Comparison of ENCODE assay signal across 12 cellular contexts in genomic region chr1:156640842-156641706, GRCh38. TPM values are rescaled to one million over a fixed set of nuclear protein-coding genes. Genes with fewer than 3 reads are reported as not detected.
DNase-seq lines count a peak whose midpoint lies in the region; ATAC-seq and TF ChIP-seq lines count a peak whose summit lies in the region.
"Had no signal": no experiment of that assay in that cellular context is flagged by ENCODE, and none has a peak within 500 bp of the region (broad histone marks: within the 10 kb centered on the region; RNA-seq: fewer than 3 reads in every experiment).

No MANE protein-coding gene starts in this region.

- TF ChIP-seq POLR2A in uterus (IDR thresholded peaks at IDR 0.05): no peak

- peak in 1 of 8 donors; percentile 18 for ATAC-seq in heart right ventricle
- no peak for ATAC-seq in right cardiac atrium
- ATAC-seq in naive thymus-derived CD8-positive, alpha-beta T cell: no peak
- ATAC-seq in HG02759 (IDR thresholded peaks at IDR 0.05; ENCODE audit: unreplicated experiment): no peak

- peaks cover 0 to 2% (median 0%) of the 10 kb centered on the region in 3 donors for H3K36me3 Mint-ChIP-seq in naive thymus-derived CD8-positive, alpha-beta T cell

- H3K4me1 ChIP-seq in heart right ventricle (peaks cover 6 to 20% (median 15%) of the 10 kb centered on the region in 9 donors), right cardiac atrium (ENCODE audit: control insufficient read depth, insufficient read depth, low read length) (no peaks in the 10 kb centered on the region), uterus (peaks cover 0 to 17% of the 10 kb centered on the region in 2 donors)

- TF ChIP-seq CTCF in heart right ventricle (IDR thresholded peaks at IDR 0.05) (no peak), uterus (IDR thresholded peaks at IDR 0.05) (no peak)

- 35 to 44% methylated on average over 6 of the region's 6 CpGs for WGBS in heart right ventricle, 2 donors
- WGBS in right cardiac atrium: 40% methylated on average over 6 of the region's 6 CpGs

- POLR2A ChIA-PET in naive thymus-derived CD8-positive, alpha-beta T cell (lab: Charles Lee): interaction anchor here (0.8 kb wide), 1 partner anchor 196 kb away, joined by 4 read pairs; no protein-coding TSS in a partner anchor

- H3K4me3 ChIP-seq in heart right ventricle (peak overlapping the region in 8 of 10 donors; percentile 28 to 62 (median 45)), right cardiac atrium (ENCODE audit: low read length) (no peak overlapping the region), uterus (peak overlapping the region in 1 of 2 donors; percentile 27)

- peaks cover 6 to 97% (median 82%) of the 10 kb centered on the region in 7 donors for H3K27me3 ChIP-seq in heart right ventricle
- no peaks in the 10 kb centered on the region for H3K27me3 ChIP-seq in right cardiac atrium (ENCODE audit: control insufficient read depth, insufficient read depth)
- H3K27me3 ChIP-seq in uterus: no peaks in the 10 kb centered on the region

- H3K27me3 Mint-ChIP-seq in naive thymus-derived CD8-positive, alpha-beta T cell: peaks cover 55 to 92% (median 76%) of the 10 kb centered on the region in 5 donors

- peak overlapping the region; percentile 24 to 87 (median 66) for H3K4me3 Mint-ChIP-seq in naive thymus-derived CD8-positive, alpha-beta T cell

- no peaks in the 10 kb centered on the region for H3K9me3 Mint-ChIP-seq in naive thymus-derived CD8-positive, alpha-beta T cell

- H3K27ac Mint-ChIP-seq in naive thymus-derived CD8-positive, alpha-beta T cell: peak overlapping the region in 3 of 10 donors; percentile 9 to 67 (median 30)

- no peak overlapping the region for H3K27ac ChIP-seq in heart right ventricle
- H3K27ac ChIP-seq in right cardiac atrium (ENCODE audit: low read length): no peak overlapping the region
- peak overlapping the region; percentile 84 for H3K27ac ChIP-seq in cingulate gyrus (ENCODE audit: low read depth, low read length)
- H3K27ac ChIP-seq in uterus: peak overlapping the region; percentile 10 to 31

- H3K36me3 ChIP-seq in heart right ventricle: no peaks in the 10 kb centered on the region
- H3K36me3 ChIP-seq in uterus: no peaks in the 10 kb centered on the region

- intact Hi-C loops in heart right ventricle (cut with DNase I) (no loop called here), right cardiac atrium (cut with DNase I) (no loop called here), uterus (cut with DNase I; ENCODE audit: low total_unique reads) (no loop called here)

- DNase-seq in heart right ventricle (no peak), right cardiac atrium (no peak), uterus (no peak), NOMO-1 (lab: John Stamatoyannopoulos, UW; ENCODE audit: unreplicated experiment in 2 of 2) (no peak)
- peak in 1 of 10 donors; percentile 4 for DNase-seq in naive thymus-derived CD8-positive, alpha-beta T cell
- no peak for DNase-seq in activated CD8-positive, alpha-beta memory T cell treated with anti-CD3 and anti-CD28 coated beads, Interleukin-2, amount 50 U/mL, for 4 hours
- DNase-seq: activated CD4-positive, CD25-positive, alpha-beta regulatory T cell had no signal

- H3K4me1 Mint-ChIP-seq in naive thymus-derived CD8-positive, alpha-beta T cell: peaks cover 19 to 35% (median 31%) of the 10 kb centered on the region in 4 donors

- H3K9me3 ChIP-seq in heart right ventricle (no peaks in the 10 kb centered on the region), right cardiac atrium (ENCODE audit: control insufficient read depth, low read length) (no peaks in the 10 kb centered on the region), uterus (no peaks in the 10 kb centered on the region)

RNA-seq across cellular contexts. Expression of gene BCAN, which starts 0.8 kb away (rescaled TPM):
- total RNA-seq in heart right ventricle (under 1 TPM in 6 of 10 donors, not detected in 4; 0.14 to 0.52 (median 0.24) TPM), right cardiac atrium (under 1 TPM in 2 of 4 donors, not detected in 2; 0.23 to 0.29 TPM), uterus (1 to 10 TPM in 3 of 4 donors, not detected in 1; 2.3 to 3.0 (median 2.8) TPM)
- polyA plus RNA-seq in heart right ventricle (under 1 TPM; 0.20 to 0.29 TPM), right cardiac atrium (0.20 TPM)
- not detected for total RNA-seq in naive thymus-derived CD8-positive, alpha-beta T cell
- not detected for polyA plus RNA-seq in naive thymus-derived CD8-positive, alpha-beta T cell
- total RNA-seq: endothelial cell of umbilical vein had no signal
- polyA plus RNA-seq: CD14-positive monocyte had no signal

RNA-seq across cellular contexts. Expression of gene HAPLN2, which starts 21.9 kb away (rescaled TPM):
- total RNA-seq in heart right ventricle (1 to 10 TPM in 3 of 10 donors, under 1 TPM in 6, not detected in 1; 0.24 to 1.7 (median 0.77) TPM), right cardiac atrium (1 to 10 TPM in 2 of 4 donors, under 1 TPM in 2; 0.53 to 1.2 (median 1.1) TPM), uterus (1 to 10 TPM in 1 of 4 donors, under 1 TPM in 1, not detected in 2; 0.77 to 3.9 TPM)
- polyA plus RNA-seq in heart right ventricle (1 to 10 TPM; 3.0 to 6.3 TPM), right cardiac atrium (2.0 TPM)
- total RNA-seq in naive thymus-derived CD8-positive, alpha-beta T cell: under 1 TPM; 0.39 to 0.58 TPM
- not detected for polyA plus RNA-seq in naive thymus-derived CD8-positive, alpha-beta T cell
- total RNA-seq: endothelial cell of umbilical vein, RPMI7951 had no signal
- polyA plus RNA-seq: CD14-positive monocyte, endothelial cell of umbilical vein had no signal

RNA-seq across cellular contexts. Expression of gene NES, which starts 36.1 kb away (rescaled TPM):
- 100 to 1,000 TPM in 9 of 10 donors, 10 to 100 TPM in 1; 84.6 to 389 (median 196) TPM for total RNA-seq in heart right ventricle
- 100 to 1,000 TPM in 1 of 2 donors, 10 to 100 TPM in 1; 46.8 to 116 TPM for polyA plus RNA-seq in heart right ventricle
- total RNA-seq in right cardiac atrium: 100 to 1,000 TPM; 146 to 282 (median 170) TPM
- polyA plus RNA-seq in right cardiac atrium: 257 TPM
- total RNA-seq in naive thymus-derived CD8-positive, alpha-beta T cell: not detected
- not detected for polyA plus RNA-seq in naive thymus-derived CD8-positive, alpha-beta T cell
- total RNA-seq in uterus: 10 to 100 TPM in 3 of 4 donors, 1 to 10 TPM in 1; 9.7 to 70.9 (median 34.5) TPM
- polyA plus RNA-seq: CD14-positive monocyte had no signal

RNA-seq across cellular contexts. Expression of gene GPATCH4, which starts 39.8 kb away (rescaled TPM):
- total RNA-seq in heart right ventricle: 10 to 100 TPM in 9 of 10 donors, 1 to 10 TPM in 1; 9.3 to 25.4 (median 13.3) TPM
- polyA plus RNA-seq in heart right ventricle: 10 to 100 TPM; 24.1 to 34.5 TPM
- 10 to 100 TPM; 13.4 to 21.6 (median 14.5) TPM for total RNA-seq in right cardiac atrium
- 14.7 TPM for polyA plus RNA-seq in right cardiac atrium
- total RNA-seq in naive thymus-derived CD8-positive, alpha-beta T cell: 10 to 100 TPM; 44.2 to 45.1 TPM
- polyA plus RNA-seq in naive thymus-derived CD8-positive, alpha-beta T cell: 10 to 100 TPM; 27.3 to 70.4 (median 42.0) TPM
- total RNA-seq in uterus: 10 to 100 TPM in 3 of 4 donors, 1 to 10 TPM in 1; 2.3 to 31.6 (median 19.8) TPM

RNA-seq across cellular contexts. Expression of gene NAXE, which starts 49.5 kb away (rescaled TPM):
- total RNA-seq in heart right ventricle (100 to 1,000 TPM in 9 of 10 donors, 10 to 100 TPM in 1; 93.1 to 134 (median 112) TPM), right cardiac atrium (100 to 1,000 TPM in 1 of 4 donors, 10 to 100 TPM in 3; 95.0 to 111 (median 98.9) TPM), uterus (10 to 100 TPM; 39.5 to 74.4 (median 52.2) TPM)
- polyA plus RNA-seq in heart right ventricle (100 to 1,000 TPM in 1 of 2 donors, 10 to 100 TPM in 1; 59.8 to 103 TPM), right cardiac atrium (131 TPM)
- 10 to 100 TPM; 39.7 to 42.1 TPM for total RNA-seq in naive thymus-derived CD8-positive, alpha-beta T cell
- 100 to 1,000 TPM in 2 of 3 donors, 10 to 100 TPM in 1; 85.6 to 124 (median 103) TPM for polyA plus RNA-seq in naive thymus-derived CD8-positive, alpha-beta T cell

Comparison
In these comparisons a context has a peak if more than half of its experiments do, and no peak if none do; other contexts are left out.
1. H3K27ac ChIP-seq: peak in cingulate gyrus (single experiment) and uterus (2 of 2); none in heart right ventricle (0 of 10) and right cardiac atrium (single experiment).
2. RNA of gene NES, which starts 36.1 kb away (total RNA-seq): 84.6 to 389 TPM in heart right ventricle, 146 to 282 TPM in right cardiac atrium and 9.7 to 70.9 TPM in uterus; not detected in naive thymus-derived CD8-positive, alpha-beta T cell; every median in the first group is over 10 times any median in the second.